9 cellular contexts compared by ENCODE assay signal in the genomic region with DNA sequence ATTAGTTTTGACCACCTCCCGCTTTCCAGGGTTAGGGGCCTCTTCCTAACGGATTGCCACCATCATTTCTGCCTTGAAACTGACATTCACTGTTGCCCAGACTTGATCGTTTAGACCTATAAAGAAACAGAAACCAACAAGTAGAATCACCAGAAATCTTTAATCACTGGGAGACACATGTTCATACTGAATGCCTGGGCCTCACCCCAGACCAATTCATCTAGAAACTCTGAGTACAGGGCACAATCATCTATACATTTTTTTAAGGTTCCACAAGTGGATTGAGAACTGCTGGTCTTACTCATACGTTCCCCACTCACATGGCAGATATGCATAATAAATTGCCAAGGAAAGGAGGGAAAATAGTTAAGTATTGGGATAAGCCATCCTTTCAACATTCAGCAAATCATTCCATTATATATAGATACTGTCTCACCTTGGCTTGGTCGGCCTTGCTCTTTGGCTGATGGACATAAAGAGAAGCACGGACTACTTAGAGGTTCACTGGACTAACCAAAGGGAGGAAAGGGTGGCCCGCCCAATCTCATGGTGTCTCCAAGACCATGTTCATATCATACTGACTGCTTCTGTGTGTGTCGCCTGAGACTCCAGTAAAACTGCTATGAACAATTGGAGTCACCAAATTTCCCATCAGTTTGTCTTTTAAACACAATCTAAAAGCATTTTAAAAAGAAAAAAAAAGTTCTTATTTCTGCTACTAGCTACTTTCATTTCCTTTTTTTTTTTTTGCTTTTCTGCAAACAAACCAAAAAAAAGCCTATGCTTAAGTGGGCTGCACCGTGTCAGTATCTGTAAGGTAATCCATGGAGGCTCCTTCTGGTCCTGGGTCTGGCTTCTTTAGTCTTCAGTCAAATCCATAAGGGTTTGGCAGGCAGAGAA. TPM values are rescaled to one million over a fixed set of nuclear protein-coding genes. Genes with fewer than 3 reads are reported as not detected.
DNase-seq lines count a peak whose midpoint lies in the region; ATAC-seq and TF ChIP-seq lines count a peak whose summit lies in the region.
"Had no signal": no experiment of that assay in that cellular context is flagged by ENCODE, and none has a peak within 500 bp of the region (broad histone marks: within the 10 kb centered on the region; RNA-seq: fewer than 3 reads in every experiment).

No MANE protein-coding gene starts in this region.

- intact Hi-C loops in activated CD4-positive, alpha-beta T cell treated with anti-CD3 and anti-CD28 coated beads for 36 hours (cut with DNase I, micrococcal nuclease) = loop anchor here (1.0 to 5.0 kb wide), 10 partner anchors 9 to 839 kb away; a partner anchor contains a TSS

- POLR2A ChIA-PET in activated CD4-positive, alpha-beta T cell treated with anti-CD3 and anti-CD28 coated beads for 36 hours (lab: Charles Lee) = interaction anchor here (1.2 kb wide), 1 partner anchor 125 kb away, joined by 3 read pairs; no protein-coding TSS in a partner anchor

- peak overlapping the region; percentile 82 for H3K27ac ChIP-seq in neural cell (ENCODE audit: low read length)

- H3K27me3 ChIP-seq in neural cell (ENCODE audit: insufficient read depth, low read depth, low read length) = no peaks in the 10 kb centered on the region

- no peak for TF ChIP-seq EP300 in neural cell (conservative IDR thresholded peaks at IDR 0.05; ENCODE audit: poor library complexity, severe bottlenecking)

- H3K36me3 ChIP-seq in neural cell (ENCODE audit: insufficient read depth, low read length) = no peaks in the 10 kb centered on the region

- H3K4me2 ChIP-seq in neural cell (ENCODE audit: low read length) = peak overlapping the region; percentile 42
- H3K4me2 ChIP-seq: A549 had no signal

- no peak for TF ChIP-seq RAD21 in neural cell (conservative IDR thresholded peaks at IDR 0.05)

- peaks cover 2% of the 10 kb centered on the region for H3K27me3 Mint-ChIP-seq in activated CD4-positive, alpha-beta T cell treated with anti-CD3 and anti-CD28 coated beads for 36 hours
- no peaks in the 10 kb centered on the region for H3K27me3 Mint-ChIP-seq in T-helper 1 cell treated with Interleukin-12 subunit alpha and Interleukin-12 subunit beta and Interleukin-4 antibody, amounts not matched to agents 30 μg/mL and 1 μg/mL, for 36 hours (ENCODE audit: low read depth)

- peak overlapping the region; percentile 98 for H3K27ac Mint-ChIP-seq in activated CD4-positive, alpha-beta T cell treated with anti-CD3 and anti-CD28 coated beads for 36 hours
- H3K27ac Mint-ChIP-seq in T-helper 1 cell treated with Interleukin-12 subunit alpha and Interleukin-12 subunit beta and Interleukin-4 antibody, amounts not matched to agents 30 μg/mL and 1 μg/mL, for 36 hours = peak overlapping the region; percentile 89

- H3K9me3 ChIP-seq in neural cell (ENCODE audit: low read length) = no peaks in the 10 kb centered on the region
- H3K9me3 ChIP-seq: A549 had no signal

- no peaks in the 10 kb centered on the region for H3K9me3 Mint-ChIP-seq in activated CD4-positive, alpha-beta T cell treated with anti-CD3 and anti-CD28 coated beads for 36 hours (ENCODE audit: low read depth)
- no peaks in the 10 kb centered on the region for H3K9me3 Mint-ChIP-seq in T-helper 1 cell treated with Interleukin-12 subunit alpha and Interleukin-12 subunit beta and Interleukin-4 antibody, amounts not matched to agents 30 μg/mL and 1 μg/mL, for 36 hours

- no peak overlapping the region for H2AFZ ChIP-seq in neural cell (ENCODE audit: low read depth, low read length)

- peaks cover 1% of the 10 kb centered on the region for H3K36me3 Mint-ChIP-seq in activated CD4-positive, alpha-beta T cell treated with anti-CD3 and anti-CD28 coated beads for 36 hours (ENCODE audit: low read depth)
- no peaks in the 10 kb centered on the region for H3K36me3 Mint-ChIP-seq in T-helper 1 cell treated with Interleukin-12 subunit alpha and Interleukin-12 subunit beta and Interleukin-4 antibody, amounts not matched to agents 30 μg/mL and 1 μg/mL, for 36 hours (ENCODE audit: low read depth)

- H4K20me1 ChIP-seq in neural cell (ENCODE audit: insufficient read depth) = no peaks in the 10 kb centered on the region

- peak overlapping the region; percentile 37 for H3K4me3 Mint-ChIP-seq in activated CD4-positive, alpha-beta T cell treated with anti-CD3 and anti-CD28 coated beads for 36 hours
- peak overlapping the region; percentile 68 for H3K4me3 Mint-ChIP-seq in T-helper 1 cell treated with Interleukin-12 subunit alpha and Interleukin-12 subunit beta and Interleukin-4 antibody, amounts not matched to agents 30 μg/mL and 1 μg/mL, for 36 hours

- H3K4me1 Mint-ChIP-seq in activated CD4-positive, alpha-beta T cell treated with anti-CD3 and anti-CD28 coated beads for 36 hours = peaks cover 43% of the 10 kb centered on the region
- H3K4me1 Mint-ChIP-seq in T-helper 1 cell treated with Interleukin-12 subunit alpha and Interleukin-12 subunit beta and Interleukin-4 antibody, amounts not matched to agents 30 μg/mL and 1 μg/mL, for 36 hours (ENCODE audit: low read depth) = peaks cover 34% of the 10 kb centered on the region

- peak; percentile 90 for ATAC-seq in activated CD4-positive, alpha-beta T cell treated with anti-CD3 and anti-CD28 coated beads for 36 hours
- ATAC-seq in HG02884 (IDR thresholded peaks at IDR 0.05; ENCODE audit: unreplicated experiment) = peak; percentile 68
- no peak for ATAC-seq in GM19455 (IDR thresholded peaks at IDR 0.05; ENCODE audit: unreplicated experiment)
- ATAC-seq in GM19324 (IDR thresholded peaks at IDR 0.05; ENCODE audit: low FRiP score, unreplicated experiment) = no peak

- H3F3A ChIP-seq in neural cell (ENCODE audit: insufficient read depth, low read length, poor library complexity, severe bottlenecking) = no peaks in the 10 kb centered on the region

- peak overlapping the region; percentile 57 for H3K9ac ChIP-seq in neural cell (ENCODE audit: low read length)

- peak; percentile 69 for DNase-seq in activated CD4-positive, alpha-beta T cell treated with anti-CD3 and anti-CD28 coated beads for 36 hours
- DNase-seq in activated CD4-positive, alpha-beta T cell treated with anti-CD3 and anti-CD28 coated beads, Interleukin-2, amount 50 U/mL, for 4 hours = no peak
- DNase-seq in NCI-H345 (lab: John Stamatoyannopoulos, UW) = no peak

- no peaks in the 10 kb centered on the region for H3K9me2 ChIP-seq in neural cell (ENCODE audit: insufficient read depth, low read length)

- peak overlapping the region; percentile 37 for H3K4me3 ChIP-seq in neural cell (ENCODE audit: low read length)
- H3K4me3 ChIP-seq: A549 had no signal

- TF ChIP-seq CTCF in neural cell (IDR thresholded peaks at IDR 0.05; ENCODE audit: poor library complexity, severe bottlenecking) = no peak

- CTCF ChIA-PET in activated CD4-positive, alpha-beta T cell treated with anti-CD3 and anti-CD28 coated beads for 36 hours (lab: Charles Lee) = interaction anchor here (0.7 to 2.1 kb wide), 12 partner anchors 12 to 616 kb away, joined by 3 to 15 read pairs (median 4); no protein-coding TSS in a partner anchor

- H3K79me2 ChIP-seq in neural cell (replicated peaks; ENCODE audit: insufficient read depth, low read length) = no peaks in the 10 kb centered on the region

TF ChIP-seq in neural cell, 6 proteins besides CTCF, POLR2A, EP300 and RAD21:
- TF ChIP-seq POLR2AphosphoS5 (IDR thresholded peaks at IDR 0.05) (no peak), EZH2 (IDR thresholded peaks at IDR 0.05; ENCODE audit: borderline replicate concordance, insufficient read depth, low read length, poor library complexity, severe bottlenecking) (no peak), SMC3 (conservative IDR thresholded peaks at IDR 0.05; ENCODE audit: poor library complexity) (no peak), TAF1 (IDR thresholded peaks at IDR 0.05; ENCODE audit: low read depth) (no peak), MXI1 (conservative IDR thresholded peaks at IDR 0.05; ENCODE audit: poor library complexity, severe bottlenecking) (no peak)
- TF ChIP-seq, protein P1, sequence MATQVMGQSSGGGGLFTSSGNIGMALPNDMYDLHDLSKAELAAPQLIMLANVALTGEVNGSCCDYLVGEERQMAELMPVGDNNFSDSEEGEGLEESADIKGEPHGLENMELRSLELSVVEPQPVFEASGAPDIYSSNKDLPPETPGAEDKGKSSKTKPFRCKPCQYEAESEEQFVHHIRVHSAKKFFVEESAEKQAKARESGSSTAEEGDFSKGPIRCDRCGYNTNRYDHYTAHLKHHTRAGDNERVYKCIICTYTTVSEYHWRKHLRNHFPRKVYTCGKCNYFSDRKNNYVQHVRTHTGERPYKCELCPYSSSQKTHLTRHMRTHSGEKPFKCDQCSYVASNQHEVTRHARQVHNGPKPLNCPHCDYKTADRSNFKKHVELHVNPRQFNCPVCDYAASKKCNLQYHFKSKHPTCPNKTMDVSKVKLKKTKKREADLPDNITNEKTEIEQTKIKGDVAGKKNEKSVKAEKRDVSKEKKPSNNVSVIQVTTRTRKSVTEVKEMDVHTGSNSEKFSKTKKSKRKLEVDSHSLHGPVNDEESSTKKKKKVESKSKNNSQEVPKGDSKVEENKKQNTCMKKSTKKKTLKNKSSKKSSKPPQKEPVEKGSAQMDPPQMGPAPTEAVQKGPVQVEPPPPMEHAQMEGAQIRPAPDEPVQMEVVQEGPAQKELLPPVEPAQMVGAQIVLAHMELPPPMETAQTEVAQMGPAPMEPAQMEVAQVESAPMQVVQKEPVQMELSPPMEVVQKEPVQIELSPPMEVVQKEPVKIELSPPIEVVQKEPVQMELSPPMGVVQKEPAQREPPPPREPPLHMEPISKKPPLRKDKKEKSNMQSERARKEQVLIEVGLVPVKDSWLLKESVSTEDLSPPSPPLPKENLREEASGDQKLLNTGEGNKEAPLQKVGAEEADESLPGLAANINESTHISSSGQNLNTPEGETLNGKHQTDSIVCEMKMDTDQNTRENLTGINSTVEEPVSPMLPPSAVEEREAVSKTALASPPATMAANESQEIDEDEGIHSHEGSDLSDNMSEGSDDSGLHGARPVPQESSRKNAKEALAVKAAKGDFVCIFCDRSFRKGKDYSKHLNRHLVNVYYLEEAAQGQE (IDR thresholded peaks at IDR 0.05; ENCODE audit: borderline replicate concordance) = no peak

RNA-seq across cellular contexts. Expression of a gene that starts 9.3 kb away (rescaled TPM):
- total RNA-seq in activated CD4-positive, alpha-beta T cell treated with anti-CD3 and anti-CD28 coated beads for 36 hours = 10 to 100 TPM; 37.7 to 41.5 TPM
- polyA plus RNA-seq in neural cell = 267 and 329 TPM in 2 replicates
- 126 and 133 TPM in 2 replicates for polyA minus RNA-seq in neural cell

Comparison
In these comparisons a context has a peak if more than half of its experiments do, and no peak if none do; other contexts are left out.
1. ATAC-seq: peak in activated CD4-positive, alpha-beta T cell treated with anti-CD3 and anti-CD28 coated beads for 36 hours (single experiment) and HG02884 (single experiment); none in GM19455 (single experiment) and GM19324 (single experiment).